9 cellular contexts compared by ENCODE assay signal in the genomic region with DNA sequence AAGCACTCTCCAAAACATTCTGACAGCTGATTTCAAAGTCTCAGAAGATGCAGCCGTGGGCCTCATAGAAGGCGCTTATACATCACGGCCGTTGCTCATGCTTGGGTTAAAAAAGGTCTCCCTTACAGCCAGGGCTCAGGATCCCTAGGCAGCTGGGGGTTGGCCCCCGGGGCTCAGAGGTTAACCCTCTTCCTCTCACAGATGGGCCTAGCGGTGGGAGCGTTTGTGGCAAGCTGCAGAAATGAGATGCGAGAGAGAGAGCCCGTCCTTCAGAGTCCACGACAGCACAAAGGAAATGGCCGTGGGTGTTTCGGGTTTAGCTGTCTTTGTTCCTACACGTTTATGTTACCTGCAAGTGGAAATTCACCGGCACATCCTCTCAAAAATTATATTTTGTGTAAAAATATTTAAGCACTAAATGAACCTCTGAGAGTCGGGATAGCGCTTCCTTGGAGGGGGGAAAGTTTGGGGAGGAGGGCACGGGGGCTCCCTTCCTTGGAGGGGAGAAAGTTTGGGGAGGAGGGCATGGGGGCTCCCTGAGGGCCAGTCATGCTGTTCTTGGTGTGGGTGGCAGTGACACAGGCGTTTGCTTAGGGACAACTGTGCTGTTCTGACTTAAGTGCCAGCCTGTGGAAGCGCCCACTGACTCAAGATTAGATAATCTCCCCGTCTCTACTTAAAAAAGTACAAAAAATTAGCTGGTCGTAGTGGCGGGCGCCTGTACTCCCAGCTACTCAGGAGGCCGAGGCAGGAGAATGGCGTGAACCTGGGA. TPM values are rescaled to one million over a fixed set of nuclear protein-coding genes. Genes with fewer than 3 reads are reported as not detected.
A peak's percentile ranks its signal among the peaks of the same experiment; 100 is the strongest.
DNase-seq lines count a peak whose midpoint lies in the region; ATAC-seq lines count a peak whose summit lies in the region.
"Had no signal": no experiment of that assay in that cellular context is flagged by ENCODE, and none has a peak within 500 bp of the region (broad histone marks: within the 10 kb centered on the region; RNA-seq: fewer than 3 reads in every experiment).

No MANE protein-coding gene starts in this region.

- H3K9me3 Mint-ChIP-seq in activated T-helper 1 cell treated with anti-CD3 and anti-CD28 coated beads, Interleukin-12 subunit alpha, Interleukin-12 subunit beta, Interleukin-2, Interleukin-4 antibody, amounts not matched to agents 30 ng/mL and 10 ng/mL and 1 ng/mL, durations not matched to agents 14 hours and 24 hours and 36 hours = no peaks in the 10 kb centered on the region

- H3K36me3 Mint-ChIP-seq in activated T-helper 1 cell treated with anti-CD3 and anti-CD28 coated beads, Interleukin-12 subunit alpha, Interleukin-12 subunit beta, Interleukin-2, Interleukin-4 antibody, amounts not matched to agents 30 ng/mL and 10 ng/mL and 1 ng/mL, durations not matched to agents 14 hours and 24 hours and 36 hours (ENCODE audit: low read depth) = peaks cover 9% of the 10 kb centered on the region

- peaks cover 34% of the 10 kb centered on the region for H3K4me1 Mint-ChIP-seq in activated T-helper 1 cell treated with anti-CD3 and anti-CD28 coated beads, Interleukin-12 subunit alpha, Interleukin-12 subunit beta, Interleukin-2, Interleukin-4 antibody, amounts not matched to agents 30 ng/mL and 10 ng/mL and 1 ng/mL, durations not matched to agents 14 hours and 24 hours and 36 hours (ENCODE audit: low read depth)

- ATAC-seq in GM19395 (IDR thresholded peaks at IDR 0.05; ENCODE audit: unreplicated experiment) = no peak
- ATAC-seq in HG02798 (IDR thresholded peaks at IDR 0.05; ENCODE audit: poor library complexity, unreplicated experiment) = no peak

- no peaks in the 10 kb centered on the region for H3K27me3 Mint-ChIP-seq in activated T-helper 1 cell treated with anti-CD3 and anti-CD28 coated beads, Interleukin-12 subunit alpha, Interleukin-12 subunit beta, Interleukin-2, Interleukin-4 antibody, amounts not matched to agents 30 ng/mL and 10 ng/mL and 1 ng/mL, durations not matched to agents 14 hours and 24 hours and 36 hours (ENCODE audit: insufficient read depth)

- peak overlapping the region; percentile 83 for H3K27ac Mint-ChIP-seq in activated T-helper 1 cell treated with anti-CD3 and anti-CD28 coated beads, Interleukin-12 subunit alpha, Interleukin-12 subunit beta, Interleukin-2, Interleukin-4 antibody, amounts not matched to agents 30 ng/mL and 10 ng/mL and 1 ng/mL, durations not matched to agents 14 hours and 24 hours and 36 hours

- peak; percentile 36 for DNase-seq in stimulated activated naive CD4-positive, alpha-beta T cell treated with Interleukin-2 at 50 U/mL for 16 hours (lab: John Stamatoyannopoulos, UW)
- no peak for DNase-seq in stimulated activated naive CD4-positive, alpha-beta T cell (lab: John Stamatoyannopoulos, UW)
- DNase-seq in activated T-helper 1 cell treated with anti-CD3 and anti-CD28 coated beads, Interleukin-12 subunit alpha, Interleukin-12 subunit beta, Interleukin-2, Interleukin-4 antibody, amounts not matched to agents 30 ng/mL and 10 ng/mL and 1 ng/mL, durations not matched to agents 14 hours and 24 hours and 36 hours (ENCODE audit: low spot score) = no peak
- DNase-seq in posterior vena cava (ENCODE audit: low spot score) = peak; percentile 61
- DNase-seq in NCI-H2196 treated with DMSO at 0.1 percent for 48 hours (lab: John Stamatoyannopoulos, UW; ENCODE audit: unreplicated experiment) = no peak
- DNase-seq in RPMI8226 = no peak
- DNase-seq: NCI-H187 had no signal

- peak overlapping the region; percentile 51 for H3K4me3 Mint-ChIP-seq in activated T-helper 1 cell treated with anti-CD3 and anti-CD28 coated beads, Interleukin-12 subunit alpha, Interleukin-12 subunit beta, Interleukin-2, Interleukin-4 antibody, amounts not matched to agents 30 ng/mL and 10 ng/mL and 1 ng/mL, durations not matched to agents 14 hours and 24 hours and 36 hours

- intact Hi-C loops in activated T-helper 1 cell treated with anti-CD3 and anti-CD28 coated beads, Interleukin-12 subunit alpha, Interleukin-12 subunit beta, Interleukin-2, Interleukin-4 antibody, amounts not matched to agents 30 ng/mL and 10 ng/mL and 1 ng/mL, durations not matched to agents 14 hours and 24 hours and 36 hours (cut with micrococcal nuclease) = loop anchor here (2.0 kb wide), 1 partner anchor 109 kb away; no protein-coding TSS in a partner anchor
- intact Hi-C loops in posterior vena cava (cut with DNase I) = no loop called here

RNA-seq across cellular contexts. Expression of a gene that starts 20.5 kb away (rescaled TPM):
- total RNA-seq in activated T-helper 1 cell treated with anti-CD3 and anti-CD28 coated beads, Interleukin-12 subunit alpha, Interleukin-12 subunit beta, Interleukin-2, Interleukin-4 antibody, amounts not matched to agents 30 ng/mL and 10 ng/mL and 1 ng/mL, durations not matched to agents 14 hours and 24 hours and 36 hours = 18.1 and 18.4 TPM in 2 replicates
- 1 to 10 TPM; 2.9 to 5.0 TPM for total RNA-seq in posterior vena cava

RNA-seq across cellular contexts. Expression of a gene that starts 54.2 kb away (rescaled TPM):
- total RNA-seq in activated T-helper 1 cell treated with anti-CD3 and anti-CD28 coated beads, Interleukin-12 subunit alpha, Interleukin-12 subunit beta, Interleukin-2, Interleukin-4 antibody, amounts not matched to agents 30 ng/mL and 10 ng/mL and 1 ng/mL, durations not matched to agents 14 hours and 24 hours and 36 hours = 9.5 and 10.2 TPM in 2 replicates
- 10 to 100 TPM; 28.0 to 43.1 TPM for total RNA-seq in posterior vena cava

Comparison
In these comparisons a context has a peak if more than half of its experiments do, and no peak if none do; other contexts are left out.
1. DNase-seq: peak in stimulated activated naive CD4-positive, alpha-beta T cell treated with Interleukin-2 at 50 U/mL for 16 hours (single experiment) and posterior vena cava (single experiment); none in stimulated activated naive CD4-positive, alpha-beta T cell (0 of 6), activated T-helper 1 cell treated with anti-CD3 and anti-CD28 coated beads, Interleukin-12 subunit alpha, Interleukin-12 subunit beta, Interleukin-2, Interleukin-4 antibody, amounts not matched to agents 30 ng/mL and 10 ng/mL and 1 ng/mL, durations not matched to agents 14 hours and 24 hours and 36 hours (single experiment), NCI-H2196 treated with DMSO at 0.1 percent for 48 hours (single experiment) and RPMI8226 (single experiment).